In genomic region chr19:9934132-9934950, GRCh38 we compare ENCODE assay signal across 1 cellular context.
A peak's percentile ranks its signal among the peaks of the same experiment; 100 is the strongest.
TF ChIP-seq lines count a peak whose summit lies in the region.

No MANE protein-coding gene starts in this region.

TF ChIP-seq in HCT116, 20 proteins besides CTCF, POLR2A, EP300 and RAD21 (continued from another document):
- no peak for TF ChIP-seq REST (IDR thresholded peaks at IDR 0.05; ENCODE audit: low read depth)
- TF ChIP-seq YY1 (IDR thresholded peaks at IDR 0.05; ENCODE audit: extremely low read depth, insufficient replicate concordance, low read depth, low read length): no peak
- TF ChIP-seq FOSL1 (IDR thresholded peaks at IDR 0.05; ENCODE audit: low read depth): no peak
- TF ChIP-seq EGR1 (IDR thresholded peaks at IDR 0.05; ENCODE audit: low read depth): 0 out of 2 replicates have a peak, but pooled peaks have one; percentile 34
